In genomic region chr7:3162286-3162685, GRCh38 we compare ENCODE assay signal across 17 cellular contexts.
DNase-seq lines count a peak whose midpoint lies in the region; ATAC-seq, FAIRE-seq and TF ChIP-seq lines count a peak whose summit lies in the region.
"Had no signal": no experiment of that assay in that cellular context is flagged by ENCODE, and none has a peak within 500 bp of the region (broad histone marks: within the 10 kb centered on the region; RNA-seq: fewer than 3 reads in every experiment).

No MANE protein-coding gene starts in this region.

- no peak overlapping the region for H3K9ac ChIP-seq in IMR-90 (ENCODE audit: low read depth, low read length)
- H3K9ac ChIP-seq in HepG2 (ENCODE audit: insufficient read depth, low read depth, low read length) = no peak overlapping the region
- H3K9ac ChIP-seq: BLaER1 had no signal

- no peak overlapping the region for H4K8ac ChIP-seq in IMR-90 (ENCODE audit: low read depth in 2 of 2, low read length in 2 of 2)

- H3K79me2 ChIP-seq in HepG2 (ENCODE audit: insufficient read depth, low read length) = no peaks in the 10 kb centered on the region

- no peak for TF ChIP-seq EP300 in HepG2 (IDR thresholded peaks at IDR 0.05; ENCODE audit: low read depth in 2 of 2, low read length in 2 of 2)
- no peak for TF ChIP-seq EP300 in HepG2 (CRISPR knock-in tag; IDR thresholded peaks at IDR 0.05; ENCODE audit: borderline replicate concordance)

- H2BK5ac ChIP-seq in IMR-90 (ENCODE audit: low read depth, low read length, poor library complexity, severe bottlenecking) = no peak overlapping the region

- in situ Hi-C loops in IMR-90 (cut with MboI; ENCODE audit: low sequenced_read_pairs) = loop anchor here (25.0 kb wide), 1 partner anchor 475 kb away; the partner anchor contains the start of gene AMZ1
- in situ Hi-C loops in HepG2 (cut with HindIII; ENCODE audit: extremely low pct_ligation_motif_present, low pct_unique_long_range_greater_than_20kb) = no loop called here

- no peak overlapping the region for H2BK20ac ChIP-seq in IMR-90 (ENCODE audit: low read depth, low read length)

- H4K91ac ChIP-seq in IMR-90 (ENCODE audit: insufficient read depth, low read depth, low read length) = no peak overlapping the region

- H3K27me3 ChIP-seq in IMR-90 (ENCODE audit: control insufficient read depth, insufficient read depth, low read length) (peaks cover 4% of the 10 kb centered on the region; the same call in 1 of the 2 replicates), HepG2 (ENCODE audit: control insufficient read depth in 1 of 2, insufficient read depth in 2 of 2, low read length in 2 of 2) (peaks cover 0 to 2% of the 10 kb centered on the region in 2 experiments; a peak in 1 of 5 replicates)
- H3K27me3 ChIP-seq: BLaER1 had no signal

- TF ChIP-seq RAD21 in IMR-90 (IDR thresholded peaks at IDR 0.05; ENCODE audit: low read length) = no peak
- no peak for TF ChIP-seq RAD21 in HepG2 (CRISPR knock-in tag; IDR thresholded peaks at IDR 0.05)

- H3K4me2 ChIP-seq in IMR-90 (ENCODE audit: low read depth, low read length) (no peak overlapping the region), HepG2 (ENCODE audit: low read depth, low read length) (no peak overlapping the region)
- H3K4me2 ChIP-seq: BLaER1 had no signal

- H2AK9ac ChIP-seq in IMR-90 (replicated peaks; ENCODE audit: low read depth, low read length, poor library complexity) = no peak overlapping the region

- dilution Hi-C loops in IMR-90 (cut with HindIII; ENCODE audit: low sequenced_read_pairs, unreplicated experiment) = no loop called here

- no TSS peak for BruUV-seq in IMR-90 (replicated peaks; lab: Mats Ljungman, UMichigan)
- BruUV-seq in HepG2 (replicated peaks; lab: Mats Ljungman, UMichigan) = no TSS peak

- H3K4me1 ChIP-seq in IMR-90 (ENCODE audit: control insufficient read depth, insufficient read depth, low read length) = no peaks in the 10 kb centered on the region
- peaks cover 37% of the 10 kb centered on the region for H3K4me1 ChIP-seq in HepG2 (ENCODE audit: insufficient read depth, low read length)
- H3K4me1 ChIP-seq: tibial artery had no signal

- CTCF ChIA-PET in IMR-90 (lab: Yijun Ruan, JAX) = no interaction called here
- CTCF ChIA-PET in HepG2 (lab: Yijun Ruan, JAX; ENCODE audit: low intra/inter-chr PET ratio, low total read pairs) = interaction anchor here (1.3 kb wide), 1 partner anchor 38 kb away, joined by 4 read pairs; no protein-coding TSS in a partner anchor

- H3K36me3 ChIP-seq in IMR-90 (ENCODE audit: control insufficient read depth, insufficient read depth, low read length) (no peaks in the 10 kb centered on the region), HepG2 (replicated peaks in 1 of 2; ENCODE audit: control insufficient read depth in 1 of 2, insufficient read depth in 2 of 2, low read length in 2 of 2) (no peaks in the 10 kb centered on the region)
- H3K36me3 ChIP-seq: BLaER1, tibial artery had no signal

- H3K9me3 ChIP-seq in IMR-90 (ENCODE audit: control insufficient read depth, insufficient read depth, low read length) (no peaks in the 10 kb centered on the region), HepG2 (ENCODE audit: low read length) (no peaks in the 10 kb centered on the region)
- H3K9me3 ChIP-seq: tibial artery had no signal

- H2AK5ac ChIP-seq in IMR-90 (ENCODE audit: low read depth, low read length) = no peak overlapping the region

- no peak overlapping the region for H4K5ac ChIP-seq in IMR-90 (ENCODE audit: low read depth, low read length)

- H3K18ac ChIP-seq in IMR-90 (ENCODE audit: low read depth, low read length) = no peak overlapping the region

- H3K4me3 ChIP-seq in IMR-90 (ENCODE audit: insufficient read depth, low read depth, low read length) (no peak overlapping the region), HepG2 (replicated peaks in 1 of 3; ENCODE audit: insufficient read depth in 1 of 3, low read depth in 2 of 3, low read length in 3 of 3) (no peak overlapping the region)
- H3K4me3 ChIP-seq: BLaER1, tibial artery had no signal

- WGBS in IMR-90 (ENCODE audit: extremely low coverage in 2 of 2, insufficient read length in 1 of 2), 2 experiments = 50% methylated on average over 1 of the region's 2 CpGs; no CpG with 5 or more reads in 1 of the 2 experiments
- 16% methylated on average over 2 of the region's 2 CpGs for WGBS in HepG2 (ENCODE audit: low lambda C conversion rate)

- TF ChIP-seq POLR2A in IMR-90 (IDR thresholded peaks at IDR 0.05; ENCODE audit: low read depth, low read length) (no peak), HepG2 (IDR thresholded peaks at IDR 0.05; ENCODE audit: insufficient read depth in 1 of 2, low read depth in 2 of 2, low read length in 2 of 2) (no peak)

- H4K20me1 ChIP-seq in IMR-90 (ENCODE audit: insufficient read depth, low read length) = no peaks in the 10 kb centered on the region
- H4K20me1 ChIP-seq in HepG2 (ENCODE audit: insufficient read depth, low read length) = no peaks in the 10 kb centered on the region
- H4K20me1 ChIP-seq: BLaER1 had no signal

- no peak overlapping the region for H3K14ac ChIP-seq in IMR-90 (replicated peaks; ENCODE audit: low read depth, low read length)

- intact Hi-C loops in IMR-90 (cut with micrococcal nuclease) (no loop called here), HepG2 (cut with micrococcal nuclease; ENCODE audit: unreplicated experiment) (no loop called here)

- TF ChIP-seq CTCF in IMR-90 (conservative IDR thresholded peaks at IDR 0.05; ENCODE audit: low read depth, low read length) (no peak), HepG2 (CRISPR knock-in tag; IDR thresholded peaks at IDR 0.05) (0 out of 2 replicates have a peak, but pooled peaks have one; percentile 5)

- no peak for FAIRE-seq in HepG2 (lab: Jason Lieb, UNC)
- FAIRE-seq: endometrium, GM19239 had no signal

- ATAC-seq in IMR-90 (ENCODE audit: low read depth) (no peak), HepG2 (no peak), GM18909 (IDR thresholded peaks at IDR 0.05; ENCODE audit: poor library complexity, unreplicated experiment) (no peak)
- ATAC-seq: activated CD8-positive, alpha-beta memory T cell treated with anti-CD3 and anti-CD28 coated beads, Interleukin-2, amount 10 ng/mL, durations not matched to agents 7 days and 5 days had no signal

- H3K4ac ChIP-seq in IMR-90 (ENCODE audit: low read depth, low read length) = no peak overlapping the region

- POLR2A ChIA-PET in IMR-90 (lab: Charles Lee; ENCODE audit: unreplicated experiment) = no interaction called here
- POLR2A ChIA-PET in HepG2 (lab: Yijun Ruan, JAX) = no interaction called here

- H3K27ac ChIP-seq in IMR-90 (ENCODE audit: insufficient read depth, low read length) (no peak overlapping the region), HepG2 (ENCODE audit: extremely low read length, insufficient read depth, low read length) (no peak overlapping the region)
- H3K27ac ChIP-seq: BLaER1, tibial artery had no signal

- H3K23ac ChIP-seq in IMR-90 (ENCODE audit: low read depth, low read length) = no peak overlapping the region

- DNase-seq in activated CD4-positive, alpha-beta T cell treated with anti-CD3 and anti-CD28 coated beads for 48 hours = peak; percentile 44
- DNase-seq in activated CD4-positive, alpha-beta T cell treated with anti-CD3 and anti-CD28 coated beads, Interleukin-2, amount 50 U/mL, for 48 hours = no peak
- peak; percentile 7 for DNase-seq in IMR-90
- peak; percentile 49 for DNase-seq in SKM-1 treated with dmso at 0.1 percent for 144 hours (lab: John Stamatoyannopoulos, UW; ENCODE audit: unreplicated experiment)
- no peak for DNase-seq in HepG2 (ENCODE audit: low spot score)
- no peak for DNase-seq in ecto neural progenitor cell (ENCODE audit: low spot score)
- DNase-seq in NCI-H128 (lab: John Stamatoyannopoulos, UW; ENCODE audit: unreplicated experiment) = no peak
- DNase-seq: activated CD8-positive, alpha-beta memory T cell treated with anti-CD3 and anti-CD28 coated beads, Interleukin-2, amount 10 ng/mL, durations not matched to agents 7 days and 5 days; anterior cingulate cortex; KG1; NCI-H446; SW 1271; tibial artery had no signal

- no peak overlapping the region for H3K56ac ChIP-seq in IMR-90 (ENCODE audit: extremely low read depth, insufficient read depth, low read length)

- H3K79me1 ChIP-seq in IMR-90 (ENCODE audit: low read depth in 1 of 2, low read length in 2 of 2) = no peaks in the 10 kb centered on the region

- H2BK15ac ChIP-seq in IMR-90 (ENCODE audit: low read depth, low read length) = no peak overlapping the region

- no peak overlapping the region for H2AFZ ChIP-seq in IMR-90 (replicated peaks; ENCODE audit: low read length, poor library complexity)
- H2AFZ ChIP-seq in HepG2 (ENCODE audit: low read length) = no peak overlapping the region

- H3K9me1 ChIP-seq in IMR-90 (ENCODE audit: insufficient read depth, low read length) = no peaks in the 10 kb centered on the region

- no peak overlapping the region for H2BK120ac ChIP-seq in IMR-90 (ENCODE audit: low read depth, low read length)

TF ChIP-seq in IMR-90, 13 proteins besides CTCF, POLR2A, EP300 and RAD21 (continues in another document):
- TF ChIP-seq USF2 (IDR thresholded peaks at IDR 0.05; ENCODE audit: low read depth, low read length) = no peak
- no peak for TF ChIP-seq NFE2L2 (IDR thresholded peaks at IDR 0.05; ENCODE audit: low read depth, low read length)
- no peak for TF ChIP-seq SMC3 (IDR thresholded peaks at IDR 0.05; ENCODE audit: low read depth, low read length)
- TF ChIP-seq MAZ (IDR thresholded peaks at IDR 0.05; ENCODE audit: borderline replicate concordance, low read depth, low read length) = no peak

TF ChIP-seq in HepG2, 621 proteins besides CTCF, POLR2A, EP300 and RAD21:
- TF ChIP-seq STAG1 (CRISPR knock-in tag; IDR thresholded peaks at IDR 0.05) (peak; percentile 28; the same call in 1 of the 2 replicates), ZNF572 (CRISPR knock-in tag; IDR thresholded peaks at IDR 0.05) (no peak), SMC3 (IDR thresholded peaks at IDR 0.05; ENCODE audit: low read length) (peak; percentile 24; the same call in 1 of the 2 replicates)

Comparison
In these comparisons a context has a peak if more than half of its experiments do, and no peak if none do; other contexts are left out.
1. DNase-seq: peak in activated CD4-positive, alpha-beta T cell treated with anti-CD3 and anti-CD28 coated beads for 48 hours (single experiment), IMR-90 (single experiment) and SKM-1 treated with dmso at 0.1 percent for 144 hours (single experiment); none in activated CD4-positive, alpha-beta T cell treated with anti-CD3 and anti-CD28 coated beads, Interleukin-2, amount 50 U/mL, for 48 hours (0 of 2), HepG2 (single experiment), ecto neural progenitor cell (single experiment) and NCI-H128 (single experiment).